In the genomic region with DNA sequence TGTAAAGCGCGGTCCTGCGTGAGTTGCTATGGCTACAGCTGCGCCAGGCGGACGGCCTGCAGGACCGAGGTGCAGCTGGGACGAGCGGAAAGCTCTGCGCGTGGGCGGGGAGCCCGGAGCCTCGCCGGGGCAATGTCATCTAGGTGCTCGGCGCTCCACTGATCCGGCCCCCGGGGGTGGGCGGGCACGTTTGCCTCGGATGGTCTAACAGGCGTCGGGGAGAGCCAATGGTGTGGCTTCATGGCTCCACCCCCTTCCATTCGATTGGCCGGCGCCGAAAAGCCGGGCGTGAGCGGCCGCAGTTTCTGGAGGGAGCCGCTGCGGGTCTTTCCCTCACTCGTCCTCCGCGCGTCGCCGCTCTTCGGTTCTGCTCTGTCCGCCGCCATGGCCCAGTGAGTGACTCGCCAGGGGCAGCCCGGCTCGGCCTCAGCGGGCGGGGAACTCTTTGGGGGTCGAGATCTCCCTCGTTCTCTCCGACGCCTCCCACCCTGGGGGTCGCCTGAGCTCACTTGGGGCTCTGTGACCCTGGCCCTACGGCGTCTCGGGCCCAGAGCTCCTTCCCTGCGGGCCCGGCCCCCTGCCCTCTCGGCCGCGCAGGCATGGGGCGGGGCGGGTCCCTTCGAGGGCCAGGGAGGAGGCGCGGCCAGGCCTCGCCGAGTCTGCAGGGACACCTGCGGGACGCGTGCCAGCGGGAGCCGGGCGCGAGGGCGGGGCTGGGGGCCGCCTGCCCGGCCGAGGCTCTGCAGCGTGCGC, we compare ENCODE assay signal across 1 cellular context.
TF ChIP-seq lines count a peak whose summit lies in the region.

PGD (plus strand) TSS at position 331 of the 753 bp plus-strand sequence; CDS start at position 385, 54 bp downstream.

TF ChIP-seq in GM12878, 131 proteins besides CTCF, POLR2A, EP300 and RAD21 (continued from another document and continues in another):
- TF ChIP-seq ZBTB4 (CRISPR knock-in tag; IDR thresholded peaks at IDR 0.05) (no peak), TCF7 (IDR thresholded peaks at IDR 0.05; ENCODE audit: borderline replicate concordance) (no peak), NFYA (IDR thresholded peaks at IDR 0.05; ENCODE audit: borderline replicate concordance, low read depth, low read length) (peak; percentile 76), ATF7 (IDR thresholded peaks at IDR 0.05; ENCODE audit: low read depth) (peak; percentile 63), IRF5 (IDR thresholded peaks at IDR 0.05; ENCODE audit: borderline replicate concordance) (no peak), FOXK2 (IDR thresholded peaks at IDR 0.05) (peak; percentile 28; the same call in 1 of the 2 replicates), SIX5 (IDR thresholded peaks at IDR 0.05; ENCODE audit: low read depth, low read length, severe bottlenecking) (peak; percentile 12), LARP7 (IDR thresholded peaks at IDR 0.05) (peak; percentile 85), SMARCA5 (IDR thresholded peaks at IDR 0.05) (0 out of 2 replicates have a peak, but pooled peaks have one; percentile 63), HDAC6 (IDR thresholded peaks at IDR 0.05; ENCODE audit: unreplicated experiment) (no peak), POLR2AphosphoS5 (IDR thresholded peaks at IDR 0.05; ENCODE audit: low read length) (peak; percentile 84), ZSCAN29 (IDR thresholded peaks at IDR 0.05) (no peak), SIN3A (IDR thresholded peaks at IDR 0.05; ENCODE audit: low read depth, low read length) (peak; percentile 91), GATAD2B (conservative IDR thresholded peaks at IDR 0.05; ENCODE audit: low read depth) (peak; percentile 80), ASH2L (IDR thresholded peaks at IDR 0.05; ENCODE audit: borderline replicate concordance, low read depth) (no peak), SMAD1 (IDR thresholded peaks at IDR 0.05; ENCODE audit: low read depth, partially characterized antibody) (no peak), IRF4 (IDR thresholded peaks at IDR 0.05; ENCODE audit: low read depth, low read length) (no peak), CBX3 (IDR thresholded peaks at IDR 0.05; ENCODE audit: borderline replicate concordance, low read depth) (no peak), CREB1 (IDR thresholded peaks at IDR 0.05; ENCODE audit: low read depth) (peak; percentile 88), EED (IDR thresholded peaks at IDR 0.05; ENCODE audit: low read depth) (no peak), SREBF1 (IDR thresholded peaks at IDR 0.05; ENCODE audit: low read length) (peak; percentile 73), ZNF622 (IDR thresholded peaks at IDR 0.05) (no peak), ZNF274 (IDR thresholded peaks at IDR 0.05; ENCODE audit: insufficient read depth, insufficient read length) (no peak), HDAC2 (IDR thresholded peaks at IDR 0.05) (no peak), SMAD5 (IDR thresholded peaks at IDR 0.05; ENCODE audit: low read depth) (peak; percentile 51; the same call in 1 of the 2 replicates), SUZ12 (IDR thresholded peaks at IDR 0.05; ENCODE audit: unreplicated experiment) (no peak), CBX5 (IDR thresholded peaks at IDR 0.05; ENCODE audit: low read depth) (no peak), ZNF24 (IDR thresholded peaks at IDR 0.05) (no peak), BMI1 (IDR thresholded peaks at IDR 0.05; ENCODE audit: borderline replicate concordance) (peak; percentile 92), ZBED1 (IDR thresholded peaks at IDR 0.05; ENCODE audit: borderline replicate concordance) (no peak), YBX1 (IDR thresholded peaks at IDR 0.05) (no peak), MAX (IDR thresholded peaks at IDR 0.05; ENCODE audit: low read depth, low read length) (no peak; the same call in 1 of the 2 replicates), STAT3 (IDR thresholded peaks at IDR 0.05; ENCODE audit: low read depth, low read length) (no peak), SMC3 (IDR thresholded peaks at IDR 0.05; ENCODE audit: borderline replicate concordance, low read length) (no peak), ZBTB11 (CRISPR knock-in tag; IDR thresholded peaks at IDR 0.05) (no peak), YY1 (IDR thresholded peaks at IDR 0.05; ENCODE audit: low read depth, low read length) (peak; percentile 89), NFXL1 (IDR thresholded peaks at IDR 0.05; ENCODE audit: borderline replicate concordance) (peak; percentile 55; the same call in 1 of the 2 replicates), NR2F1 (conservative IDR thresholded peaks at IDR 0.05) (peak; percentile 62; the same call in 1 of the 2 replicates), PML (IDR thresholded peaks at IDR 0.05; ENCODE audit: low read length) (peak; percentile 34; the same call in 1 of the 2 replicates), JUND (IDR thresholded peaks at IDR 0.05; ENCODE audit: low read depth, low read length) (0 out of 2 replicates have a peak, but pooled peaks have one; percentile 25), ZNF217 (IDR thresholded peaks at IDR 0.05) (no peak), MTA2 (IDR thresholded peaks at IDR 0.05; ENCODE audit: low read depth) (no peak), SRF (IDR thresholded peaks at IDR 0.05; ENCODE audit: low read depth in 2 of 2, low read length in 2 of 2) (peak; percentile 83 to 98; a peak in 3 of 4 replicates), POU2F2 (IDR thresholded peaks at IDR 0.05; ENCODE audit: borderline replicate concordance, low read depth, low read length) (peak; percentile 8; the same call in 1 of the 3 replicates), IKZF1 (conservative IDR thresholded peaks at IDR 0.05) (peak; percentile 65), MEF2A (IDR thresholded peaks at IDR 0.05; ENCODE audit: insufficient read depth, low read depth, low read length) (0 out of 2 replicates have a peak, but pooled peaks have one; percentile 25)
- TF ChIP-seq, protein P1, sequence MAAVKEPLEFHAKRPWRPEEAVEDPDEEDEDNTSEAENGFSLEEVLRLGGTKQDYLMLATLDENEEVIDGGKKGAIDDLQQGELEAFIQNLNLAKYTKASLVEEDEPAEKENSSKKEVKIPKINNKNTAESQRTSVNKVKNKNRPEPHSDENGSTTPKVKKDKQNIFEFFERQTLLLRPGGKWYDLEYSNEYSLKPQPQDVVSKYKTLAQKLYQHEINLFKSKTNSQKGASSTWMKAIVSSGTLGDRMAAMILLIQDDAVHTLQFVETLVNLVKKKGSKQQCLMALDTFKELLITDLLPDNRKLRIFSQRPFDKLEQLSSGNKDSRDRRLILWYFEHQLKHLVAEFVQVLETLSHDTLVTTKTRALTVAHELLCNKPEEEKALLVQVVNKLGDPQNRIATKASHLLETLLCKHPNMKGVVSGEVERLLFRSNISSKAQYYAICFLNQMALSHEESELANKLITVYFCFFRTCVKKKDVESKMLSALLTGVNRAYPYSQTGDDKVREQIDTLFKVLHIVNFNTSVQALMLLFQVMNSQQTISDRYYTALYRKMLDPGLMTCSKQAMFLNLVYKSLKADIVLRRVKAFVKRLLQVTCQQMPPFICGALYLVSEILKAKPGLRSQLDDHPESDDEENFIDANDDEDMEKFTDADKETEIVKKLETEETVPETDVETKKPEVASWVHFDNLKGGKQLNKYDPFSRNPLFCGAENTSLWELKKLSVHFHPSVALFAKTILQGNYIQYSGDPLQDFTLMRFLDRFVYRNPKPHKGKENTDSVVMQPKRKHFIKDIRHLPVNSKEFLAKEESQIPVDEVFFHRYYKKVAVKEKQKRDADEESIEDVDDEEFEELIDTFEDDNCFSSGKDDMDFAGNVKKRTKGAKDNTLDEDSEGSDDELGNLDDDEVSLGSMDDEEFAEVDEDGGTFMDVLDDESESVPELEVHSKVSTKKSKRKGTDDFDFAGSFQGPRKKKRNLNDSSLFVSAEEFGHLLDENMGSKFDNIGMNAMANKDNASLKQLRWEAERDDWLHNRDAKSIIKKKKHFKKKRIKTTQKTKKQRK (IDR thresholded peaks at IDR 0.05; ENCODE audit: low read depth, low read length): peak; percentile 67
- TF ChIP-seq, protein P2, sequence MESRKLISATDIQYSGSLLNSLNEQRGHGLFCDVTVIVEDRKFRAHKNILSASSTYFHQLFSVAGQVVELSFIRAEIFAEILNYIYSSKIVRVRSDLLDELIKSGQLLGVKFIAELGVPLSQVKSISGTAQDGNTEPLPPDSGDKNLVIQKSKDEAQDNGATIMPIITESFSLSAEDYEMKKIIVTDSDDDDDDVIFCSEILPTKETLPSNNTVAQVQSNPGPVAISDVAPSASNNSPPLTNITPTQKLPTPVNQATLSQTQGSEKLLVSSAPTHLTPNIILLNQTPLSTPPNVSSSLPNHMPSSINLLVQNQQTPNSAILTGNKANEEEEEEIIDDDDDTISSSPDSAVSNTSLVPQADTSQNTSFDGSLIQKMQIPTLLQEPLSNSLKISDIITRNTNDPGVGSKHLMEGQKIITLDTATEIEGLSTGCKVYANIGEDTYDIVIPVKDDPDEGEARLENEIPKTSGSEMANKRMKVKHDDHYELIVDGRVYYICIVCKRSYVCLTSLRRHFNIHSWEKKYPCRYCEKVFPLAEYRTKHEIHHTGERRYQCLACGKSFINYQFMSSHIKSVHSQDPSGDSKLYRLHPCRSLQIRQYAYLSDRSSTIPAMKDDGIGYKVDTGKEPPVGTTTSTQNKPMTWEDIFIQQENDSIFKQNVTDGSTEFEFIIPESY (IDR thresholded peaks at IDR 0.05): no peak
- TF ChIP-seq, protein P3, sequence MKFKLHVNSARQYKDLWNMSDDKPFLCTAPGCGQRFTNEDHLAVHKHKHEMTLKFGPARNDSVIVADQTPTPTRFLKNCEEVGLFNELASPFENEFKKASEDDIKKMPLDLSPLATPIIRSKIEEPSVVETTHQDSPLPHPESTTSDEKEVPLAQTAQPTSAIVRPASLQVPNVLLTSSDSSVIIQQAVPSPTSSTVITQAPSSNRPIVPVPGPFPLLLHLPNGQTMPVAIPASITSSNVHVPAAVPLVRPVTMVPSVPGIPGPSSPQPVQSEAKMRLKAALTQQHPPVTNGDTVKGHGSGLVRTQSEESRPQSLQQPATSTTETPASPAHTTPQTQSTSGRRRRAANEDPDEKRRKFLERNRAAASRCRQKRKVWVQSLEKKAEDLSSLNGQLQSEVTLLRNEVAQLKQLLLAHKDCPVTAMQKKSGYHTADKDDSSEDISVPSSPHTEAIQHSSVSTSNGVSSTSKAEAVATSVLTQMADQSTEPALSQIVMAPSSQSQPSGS (IDR thresholded peaks at IDR 0.05; ENCODE audit: low read length): no peak
- TF ChIP-seq, protein P4, sequence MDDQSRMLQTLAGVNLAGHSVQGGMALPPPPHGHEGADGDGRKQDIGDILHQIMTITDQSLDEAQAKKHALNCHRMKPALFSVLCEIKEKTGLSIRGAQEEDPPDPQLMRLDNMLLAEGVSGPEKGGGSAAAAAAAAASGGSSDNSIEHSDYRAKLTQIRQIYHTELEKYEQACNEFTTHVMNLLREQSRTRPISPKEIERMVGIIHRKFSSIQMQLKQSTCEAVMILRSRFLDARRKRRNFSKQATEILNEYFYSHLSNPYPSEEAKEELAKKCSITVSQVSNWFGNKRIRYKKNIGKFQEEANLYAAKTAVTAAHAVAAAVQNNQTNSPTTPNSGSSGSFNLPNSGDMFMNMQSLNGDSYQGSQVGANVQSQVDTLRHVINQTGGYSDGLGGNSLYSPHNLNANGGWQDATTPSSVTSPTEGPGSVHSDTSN (IDR thresholded peaks at IDR 0.05; ENCODE audit: insufficient replicate concordance, low read depth, low read length): peak; percentile 96
